In the genomic region with DNA sequence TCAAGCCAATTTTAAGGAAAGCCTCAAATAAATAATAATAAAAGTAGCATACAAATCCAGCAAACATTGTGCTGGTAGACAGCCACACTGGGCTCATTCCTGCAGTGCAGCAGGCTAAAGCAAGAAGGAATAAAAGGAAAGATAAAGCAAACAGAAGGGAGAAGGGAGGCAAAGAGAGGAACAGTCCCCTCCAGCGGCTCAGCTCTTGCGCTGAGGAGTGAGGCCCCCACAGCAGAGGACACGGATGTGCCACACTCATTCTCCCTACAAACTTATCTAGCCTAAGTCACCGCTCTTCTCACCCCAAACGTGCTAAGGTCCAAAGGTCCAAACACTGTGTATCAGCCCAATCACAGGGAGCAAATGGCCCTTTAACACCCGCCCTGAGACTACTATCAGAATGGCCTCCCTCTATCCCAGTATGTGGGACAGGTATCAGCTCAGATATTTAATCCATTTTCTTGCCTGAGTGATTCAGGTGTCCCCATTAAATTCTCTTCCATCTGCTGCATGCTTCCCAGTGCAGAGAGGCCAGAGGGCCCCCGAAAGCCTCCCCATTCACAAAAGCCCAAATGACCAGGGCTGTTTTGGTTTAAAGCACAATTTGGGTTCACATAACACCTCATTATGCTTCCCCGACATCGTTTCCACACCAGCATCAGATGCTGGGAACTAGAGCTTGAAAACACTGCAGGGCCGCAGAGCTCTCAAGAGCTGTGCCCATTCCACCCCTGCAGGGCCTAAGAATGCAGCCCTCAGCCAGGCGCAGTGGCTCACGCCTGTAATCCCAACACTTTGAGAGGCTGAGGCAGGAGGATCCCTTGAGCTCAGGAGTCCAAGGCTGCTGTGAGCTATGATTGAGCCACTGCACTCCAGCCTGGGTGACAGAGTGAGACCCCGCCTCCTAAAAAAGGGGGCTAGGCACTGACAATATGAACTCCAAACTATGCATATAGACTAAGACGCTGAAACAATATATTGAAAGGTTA, we compare ENCODE assay signal across 1 cellular context.
TF ChIP-seq lines count a peak whose summit lies in the region.

No MANE protein-coding gene starts in this region.

TF ChIP-seq in GM23338, 12 proteins besides CTCF, POLR2A, EP300 and RAD21:
- TF ChIP-seq POLR2AphosphoS5 (IDR thresholded peaks at IDR 0.05; ENCODE audit: low read depth) (no peak), NANOG (IDR thresholded peaks at IDR 0.05; ENCODE audit: borderline replicate concordance) (no peak), JUNB (IDR thresholded peaks at IDR 0.05; ENCODE audit: unreplicated experiment) (no peak), ZNF462 (CRISPR knock-in tag; IDR thresholded peaks at IDR 0.05) (no peak), EZH2phosphoT487 (IDR thresholded peaks at IDR 0.05; ENCODE audit: unreplicated experiment) (no peak), CREB1 (CRISPR knock-in tag; IDR thresholded peaks at IDR 0.05; ENCODE audit: low read depth) (no peak), STAT1 (IDR thresholded peaks at IDR 0.05; ENCODE audit: unreplicated experiment) (no peak), ZNF331 (CRISPR knock-in tag; IDR thresholded peaks at IDR 0.05; ENCODE audit: low read depth) (no peak), EZH2 (IDR thresholded peaks at IDR 0.05; ENCODE audit: low read depth, unreplicated experiment) (no peak)
- TF ChIP-seq, protein P1, sequence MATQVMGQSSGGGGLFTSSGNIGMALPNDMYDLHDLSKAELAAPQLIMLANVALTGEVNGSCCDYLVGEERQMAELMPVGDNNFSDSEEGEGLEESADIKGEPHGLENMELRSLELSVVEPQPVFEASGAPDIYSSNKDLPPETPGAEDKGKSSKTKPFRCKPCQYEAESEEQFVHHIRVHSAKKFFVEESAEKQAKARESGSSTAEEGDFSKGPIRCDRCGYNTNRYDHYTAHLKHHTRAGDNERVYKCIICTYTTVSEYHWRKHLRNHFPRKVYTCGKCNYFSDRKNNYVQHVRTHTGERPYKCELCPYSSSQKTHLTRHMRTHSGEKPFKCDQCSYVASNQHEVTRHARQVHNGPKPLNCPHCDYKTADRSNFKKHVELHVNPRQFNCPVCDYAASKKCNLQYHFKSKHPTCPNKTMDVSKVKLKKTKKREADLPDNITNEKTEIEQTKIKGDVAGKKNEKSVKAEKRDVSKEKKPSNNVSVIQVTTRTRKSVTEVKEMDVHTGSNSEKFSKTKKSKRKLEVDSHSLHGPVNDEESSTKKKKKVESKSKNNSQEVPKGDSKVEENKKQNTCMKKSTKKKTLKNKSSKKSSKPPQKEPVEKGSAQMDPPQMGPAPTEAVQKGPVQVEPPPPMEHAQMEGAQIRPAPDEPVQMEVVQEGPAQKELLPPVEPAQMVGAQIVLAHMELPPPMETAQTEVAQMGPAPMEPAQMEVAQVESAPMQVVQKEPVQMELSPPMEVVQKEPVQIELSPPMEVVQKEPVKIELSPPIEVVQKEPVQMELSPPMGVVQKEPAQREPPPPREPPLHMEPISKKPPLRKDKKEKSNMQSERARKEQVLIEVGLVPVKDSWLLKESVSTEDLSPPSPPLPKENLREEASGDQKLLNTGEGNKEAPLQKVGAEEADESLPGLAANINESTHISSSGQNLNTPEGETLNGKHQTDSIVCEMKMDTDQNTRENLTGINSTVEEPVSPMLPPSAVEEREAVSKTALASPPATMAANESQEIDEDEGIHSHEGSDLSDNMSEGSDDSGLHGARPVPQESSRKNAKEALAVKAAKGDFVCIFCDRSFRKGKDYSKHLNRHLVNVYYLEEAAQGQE (IDR thresholded peaks at IDR 0.05; ENCODE audit: unreplicated experiment) = no peak
TF ChIP-seq in GM23338: peak in this region for 0.
